Comparison of ENCODE assay signal across 8 cellular contexts in the genomic region with DNA sequence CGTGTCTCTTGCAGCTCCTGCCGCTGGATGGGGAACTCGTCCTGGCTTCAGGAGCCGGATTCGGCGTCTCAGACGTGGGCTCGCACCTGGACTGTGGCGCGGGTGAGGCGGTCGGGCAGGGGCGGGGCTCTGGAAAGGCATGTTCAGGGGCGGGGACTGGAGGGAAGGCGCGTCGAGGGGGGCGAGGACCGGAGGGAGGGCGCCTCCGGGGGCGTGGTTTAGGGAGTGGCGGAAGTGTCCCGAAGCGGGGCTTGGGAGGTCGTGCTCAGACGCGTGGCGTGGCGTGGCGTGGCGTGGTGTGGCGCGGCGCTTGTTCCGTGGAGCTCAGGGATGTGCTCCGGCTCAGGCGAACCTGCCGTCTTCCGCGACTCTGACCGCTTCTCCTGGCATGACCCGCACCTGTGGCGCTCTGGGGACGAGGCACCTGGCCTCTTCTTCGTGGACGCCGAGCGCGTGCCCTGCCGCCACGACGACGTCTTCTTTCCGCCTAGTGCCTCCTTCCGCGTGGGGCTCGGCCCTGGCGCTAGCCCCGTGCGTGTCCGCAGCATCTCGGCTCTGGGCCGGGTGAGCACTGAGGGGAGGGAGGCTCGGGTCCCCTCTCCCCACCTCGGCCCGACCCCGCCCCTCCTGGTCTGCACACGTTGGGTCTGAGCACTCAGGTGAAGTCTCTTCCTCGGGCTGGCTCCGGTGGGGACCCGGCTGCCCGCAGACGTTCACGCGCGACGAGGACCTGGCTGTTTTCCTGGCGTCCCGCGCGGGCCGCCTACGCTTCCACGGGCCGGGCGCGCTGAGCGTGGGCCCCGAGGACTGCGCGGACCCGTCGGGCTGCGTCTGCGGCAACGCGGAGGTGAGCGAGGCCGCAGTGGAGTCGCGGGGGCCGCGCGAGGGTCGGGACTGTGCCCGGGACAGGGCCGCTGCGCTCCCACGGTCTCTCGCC. TPM values are rescaled to one million over a fixed set of nuclear protein-coding genes. Genes with fewer than 3 reads are reported as not detected.
A peak's percentile ranks its signal among the peaks of the same experiment; 100 is the strongest.
DNase-seq lines count a peak whose midpoint lies in the region; ATAC-seq, FAIRE-seq and TF ChIP-seq lines count a peak whose summit lies in the region.

No MANE protein-coding gene starts in this region.

- H3K79me2 ChIP-seq in HepG2 (ENCODE audit: insufficient read depth, low read length) = no peaks in the 10 kb centered on the region

- H3K4me1 ChIP-seq in liver (ENCODE audit: control insufficient read depth in 4 of 4, insufficient read depth in 4 of 4, low read length in 3 of 4) (peaks cover 5 to 29% (median 20%) of the 10 kb centered on the region in 4 donors), HepG2 (ENCODE audit: insufficient read depth, low read length) (peaks cover 14% of the 10 kb centered on the region), muscle layer of colon (ENCODE audit: insufficient read depth, low read length) (peaks cover 10% of the 10 kb centered on the region)

- TF ChIP-seq EP300 in HepG2 (IDR thresholded peaks at IDR 0.05; ENCODE audit: low read depth in 2 of 2, low read length in 2 of 2) (no peak), HepG2 (CRISPR knock-in tag; IDR thresholded peaks at IDR 0.05; ENCODE audit: borderline replicate concordance) (no peak)

- no TSS peak for BruUV-seq in HepG2 (replicated peaks; lab: Mats Ljungman, UMichigan)

- H3K27ac ChIP-seq in liver (ENCODE audit: low read depth in 1 of 2, low read length in 2 of 2) = no peak overlapping the region
- no peak overlapping the region for H3K27ac ChIP-seq in HepG2 (ENCODE audit: extremely low read length, insufficient read depth, low read length)
- no peak overlapping the region for H3K27ac ChIP-seq in dorsolateral prefrontal cortex
- H3K27ac ChIP-seq in muscle layer of colon (ENCODE audit: low read depth, low read length) = no peak overlapping the region

- POLR2A ChIA-PET in HepG2 (lab: Yijun Ruan, JAX) = no interaction called here
- POLR2A ChIA-PET in activated CD4-positive, alpha-beta T cell treated with anti-CD3 and anti-CD28 coated beads for 36 hours (lab: Charles Lee) = no interaction called here

- H3K4me3 Mint-ChIP-seq in activated CD4-positive, alpha-beta T cell treated with anti-CD3 and anti-CD28 coated beads for 36 hours = peak overlapping the region; percentile 41

- no peaks in the 10 kb centered on the region for H3K9me3 Mint-ChIP-seq in activated CD4-positive, alpha-beta T cell treated with anti-CD3 and anti-CD28 coated beads for 36 hours (ENCODE audit: low read depth)

- H3K9me3 ChIP-seq in liver (ENCODE audit: control insufficient read depth in 4 of 4, low read length in 3 of 4) (no peaks in the 10 kb centered on the region), HepG2 (ENCODE audit: low read length) (no peaks in the 10 kb centered on the region), muscle layer of colon (ENCODE audit: low read length) (no peaks in the 10 kb centered on the region)

- peaks cover 27% of the 10 kb centered on the region for H3K27me3 Mint-ChIP-seq in activated CD4-positive, alpha-beta T cell treated with anti-CD3 and anti-CD28 coated beads for 36 hours

- intact Hi-C loops in HepG2 (cut with micrococcal nuclease; ENCODE audit: unreplicated experiment) = no loop called here
- intact Hi-C loops in activated CD4-positive, alpha-beta T cell treated with anti-CD3 and anti-CD28 coated beads for 36 hours (cut with DNase I, micrococcal nuclease) = no loop called here
- intact Hi-C loops in dorsolateral prefrontal cortex (cut with DNase I) = no loop called here

- no peak overlapping the region for H3K9ac ChIP-seq in liver (ENCODE audit: low read depth in 1 of 2, low read length in 2 of 2)
- H3K9ac ChIP-seq in HepG2 (ENCODE audit: insufficient read depth, low read depth, low read length) = no peak overlapping the region
- no peak overlapping the region for H3K9ac ChIP-seq in muscle layer of colon (ENCODE audit: low read length)

- DNase-seq in HepG2 (ENCODE audit: low spot score) (no peak), MV-4-11 (lab: John Stamatoyannopoulos, UW) (peak; percentile 47), dorsolateral prefrontal cortex (no peak)
- DNase-seq in activated CD4-positive, alpha-beta T cell treated with anti-CD3 and anti-CD28 coated beads for 36 hours = peak; percentile 75
- DNase-seq in stimulated activated CD8-positive, alpha-beta memory T cell treated with anti-CD3 and anti-CD28 coated beads, Interleukin-7, amount 100 ng/mL, for 48 hours (ENCODE audit: extremely low read depth in 1 of 2, low read depth in 1 of 2) = peak; percentile 47 to 57

- ATAC-seq in HepG2 = no peak
- ATAC-seq in activated CD4-positive, alpha-beta T cell treated with anti-CD3 and anti-CD28 coated beads for 36 hours = peak; percentile 72
- ATAC-seq in HG03039 (IDR thresholded peaks at IDR 0.05; ENCODE audit: unreplicated experiment) = no peak

- no peak overlapping the region for H2AFZ ChIP-seq in HepG2 (ENCODE audit: low read length)

- H3K27me3 ChIP-seq in liver (ENCODE audit: control insufficient read depth in 4 of 4, insufficient read depth in 4 of 4, low read length in 3 of 4) = peaks cover 0 to 2% (median 0%) of the 10 kb centered on the region in 4 donors
- no peaks in the 10 kb centered on the region for H3K27me3 ChIP-seq in HepG2 (ENCODE audit: control insufficient read depth in 1 of 2, insufficient read depth in 2 of 2, low read length in 2 of 2)
- peaks cover 0 to 69% (median 51%) of the 10 kb centered on the region in 45 donors for H3K27me3 ChIP-seq in dorsolateral prefrontal cortex
- H3K27me3 ChIP-seq in muscle layer of colon (ENCODE audit: control insufficient read depth in 1 of 2, insufficient read depth in 2 of 2, low read length in 2 of 2) = peaks cover 9 to 60% of the 10 kb centered on the region in 2 donors

- in situ Hi-C loops in HepG2 (cut with HindIII; ENCODE audit: extremely low pct_ligation_motif_present, low pct_unique_long_range_greater_than_20kb) = no loop called here

- TF ChIP-seq RAD21 in liver (IDR thresholded peaks at IDR 0.05) = no peak
- TF ChIP-seq RAD21 in HepG2 (CRISPR knock-in tag; IDR thresholded peaks at IDR 0.05) = no peak

- H3K36me3 ChIP-seq in liver (ENCODE audit: control insufficient read depth in 4 of 4, insufficient read depth in 3 of 4, low read depth in 1 of 4, low read length in 3 of 4) (peaks cover 0 to 3% (median 0%) of the 10 kb centered on the region in 4 donors), HepG2 (replicated peaks in 1 of 2; ENCODE audit: control insufficient read depth in 1 of 2, insufficient read depth in 2 of 2, low read length in 2 of 2) (peaks cover 0 to 3% of the 10 kb centered on the region in 2 experiments; a peak in 2 of 5 replicates), muscle layer of colon (ENCODE audit: insufficient read depth, low read length) (peaks cover 13% of the 10 kb centered on the region)

- H3K27ac Mint-ChIP-seq in activated CD4-positive, alpha-beta T cell treated with anti-CD3 and anti-CD28 coated beads for 36 hours = no peak overlapping the region

- no peaks in the 10 kb centered on the region for H4K20me1 ChIP-seq in HepG2 (ENCODE audit: insufficient read depth, low read length)

- CTCF ChIA-PET in HepG2 (lab: Yijun Ruan, JAX; ENCODE audit: low intra/inter-chr PET ratio, low total read pairs) = no interaction called here
- CTCF ChIA-PET in activated CD4-positive, alpha-beta T cell treated with anti-CD3 and anti-CD28 coated beads for 36 hours (lab: Charles Lee) = no interaction called here

- no peak for FAIRE-seq in HepG2 (lab: Jason Lieb, UNC)

- H3K36me3 Mint-ChIP-seq in activated CD4-positive, alpha-beta T cell treated with anti-CD3 and anti-CD28 coated beads for 36 hours (ENCODE audit: low read depth) = no peaks in the 10 kb centered on the region

- peaks cover 11% of the 10 kb centered on the region for H3K4me1 Mint-ChIP-seq in activated CD4-positive, alpha-beta T cell treated with anti-CD3 and anti-CD28 coated beads for 36 hours

- 9% methylated on average over 111 of the region's 111 CpGs for WGBS in liver
- 98% methylated on average over 111 of the region's 111 CpGs for WGBS in HepG2 (ENCODE audit: low lambda C conversion rate)

- no peak for TF ChIP-seq POLR2A in HepG2 (IDR thresholded peaks at IDR 0.05; ENCODE audit: insufficient read depth in 1 of 2, low read depth in 2 of 2, low read length in 2 of 2)

- no peak for TF ChIP-seq CTCF in liver (IDR thresholded peaks at IDR 0.05; ENCODE audit: low read depth, low read length, missing input control)
- no peak for TF ChIP-seq CTCF in HepG2 (CRISPR knock-in tag; IDR thresholded peaks at IDR 0.05)
- TF ChIP-seq CTCF in dorsolateral prefrontal cortex (IDR thresholded peaks at IDR 0.05 in 54 of 56, conservative IDR thresholded peaks at IDR 0.05 in 2 of 56; ENCODE audit: low read depth in 1 of 56, partially characterized antibody in 56 of 56) = no peak

- H3K4me3 ChIP-seq in liver (ENCODE audit: low read depth in 1 of 3, low read length in 3 of 3) (peak overlapping the region in 2 of 3 donors; percentile 25 to 35), HepG2 (replicated peaks in 1 of 3; ENCODE audit: insufficient read depth in 1 of 3, low read depth in 2 of 3, low read length in 3 of 3) (no peak overlapping the region), dorsolateral prefrontal cortex (peak overlapping the region; percentile 8 to 64 (median 36)), muscle layer of colon (ENCODE audit: low read depth in 1 of 2, low read length in 2 of 2) (peak overlapping the region; percentile 32 to 41)

- no peak overlapping the region for H3K4me2 ChIP-seq in HepG2 (ENCODE audit: low read depth, low read length)

RNA-seq across cellular contexts. Expression of a gene that starts 6.2 kb away (rescaled TPM):
- total RNA-seq in liver (10 to 100 TPM in 1 of 2 donors, 1 to 10 TPM in 1; 2.1 to 51.2 TPM), HepG2 (2016; rRNA removed; fragmentation: Illumina TruSeq; extraction: Trizol) (8.2 and 33.1 TPM in 2 replicates), dorsolateral prefrontal cortex (1 to 10 TPM in 21 of 120 experiments, under 1 TPM in 75, not detected in 24; 0.18 to 3.8 (median 0.56) TPM)
- polyA plus RNA-seq in liver (10 to 100 TPM in 1 of 2 donors, 1 to 10 TPM in 1; 5.1 to 12.1 TPM), HepG2 (2011; rRNA removed) (9.8 and 18.9 TPM in 2 replicates)
- 5.2 and 6.0 TPM in 2 replicates for total RNA-seq in HepG2 (2016; cell fraction: cytosol; rRNA removed; fragmentation: Illumina TruSeq; extraction: Trizol; ENCODE audit: low read depth)
- 9.3 and 30.8 TPM in 2 replicates for total RNA-seq in HepG2 (2016; cell fraction: insoluble cytoplasmic fraction; rRNA removed; fragmentation: Illumina TruSeq; extraction: Trizol)
- 7.8 and 9.0 TPM in 2 replicates for total RNA-seq in HepG2 (2016; cell fraction: membrane; rRNA removed; fragmentation: Illumina TruSeq; extraction: Trizol)
- total RNA-seq in HepG2 (2016; cell fraction: nucleus; rRNA removed; fragmentation: Illumina TruSeq; extraction: Trizol) = 29.3 and 33.8 TPM in 2 replicates
- 13.3 and 22.3 TPM in 2 replicates for polyA plus RNA-seq in HepG2 (2011; cell fraction: cytosol; rRNA removed)
- 158 and 165 TPM in 2 replicates for polyA plus RNA-seq in HepG2 (2011; cell fraction: nucleus; rRNA removed)
- 15.1 and 18.5 TPM in 2 replicates for polyA plus RNA-seq in HepG2 (2012)
- polyA plus RNA-seq in HepG2 (2016; cell fraction: cytosol; fragmentation: Illumina TruSeq; extraction: Trizol; ENCODE audit: low read depth) = 3.8 and 4.1 TPM in 2 replicates
- polyA plus RNA-seq in HepG2 (2016; cell fraction: insoluble cytoplasmic fraction; fragmentation: Illumina TruSeq; extraction: Trizol; ENCODE audit: low read depth) = 9.2 and 10.3 TPM in 2 replicates
- 5.6 and 6.3 TPM in 2 replicates for polyA plus RNA-seq in HepG2 (2016; cell fraction: membrane; fragmentation: Illumina TruSeq; extraction: Trizol; ENCODE audit: low read depth)
- polyA plus RNA-seq in HepG2 (2016; cell fraction: nucleus; fragmentation: Illumina TruSeq; extraction: Trizol; ENCODE audit: insufficient read depth, low read depth) = 62.6 and 64.7 TPM in 2 replicates
- 0.14 and 21.4 TPM in 2 replicates for polyA minus RNA-seq in HepG2 (2011; rRNA and poly(A)+ RNA removed; ENCODE audit: low replicate concordance)
- 12.3 and 17.0 TPM in 2 replicates for polyA minus RNA-seq in HepG2 (2011; cell fraction: cytosol; rRNA and poly(A)+ RNA removed)
- polyA minus RNA-seq in HepG2 (2011; cell fraction: nucleus; rRNA and poly(A)+ RNA removed) = 14.8 and 15.0 TPM in 2 replicates
- under 1 TPM; 0.23 to 0.53 TPM for total RNA-seq in activated CD4-positive, alpha-beta T cell treated with anti-CD3 and anti-CD28 coated beads for 36 hours

Comparison
In these comparisons a context has a peak if more than half of its experiments do, and no peak if none do; other contexts are left out.
1. H3K4me3 ChIP-seq: peak in liver (2 of 3), dorsolateral prefrontal cortex (59 of 59) and muscle layer of colon (2 of 2); none in HepG2 (0 of 3).
2. DNase-seq: peak in MV-4-11 (single experiment), activated CD4-positive, alpha-beta T cell treated with anti-CD3 and anti-CD28 coated beads for 36 hours (single experiment) and stimulated activated CD8-positive, alpha-beta memory T cell treated with anti-CD3 and anti-CD28 coated beads, Interleukin-7, amount 100 ng/mL, for 48 hours (2 of 2); none in HepG2 (single experiment) and dorsolateral prefrontal cortex (0 of 10).